In the genomic region with DNA sequence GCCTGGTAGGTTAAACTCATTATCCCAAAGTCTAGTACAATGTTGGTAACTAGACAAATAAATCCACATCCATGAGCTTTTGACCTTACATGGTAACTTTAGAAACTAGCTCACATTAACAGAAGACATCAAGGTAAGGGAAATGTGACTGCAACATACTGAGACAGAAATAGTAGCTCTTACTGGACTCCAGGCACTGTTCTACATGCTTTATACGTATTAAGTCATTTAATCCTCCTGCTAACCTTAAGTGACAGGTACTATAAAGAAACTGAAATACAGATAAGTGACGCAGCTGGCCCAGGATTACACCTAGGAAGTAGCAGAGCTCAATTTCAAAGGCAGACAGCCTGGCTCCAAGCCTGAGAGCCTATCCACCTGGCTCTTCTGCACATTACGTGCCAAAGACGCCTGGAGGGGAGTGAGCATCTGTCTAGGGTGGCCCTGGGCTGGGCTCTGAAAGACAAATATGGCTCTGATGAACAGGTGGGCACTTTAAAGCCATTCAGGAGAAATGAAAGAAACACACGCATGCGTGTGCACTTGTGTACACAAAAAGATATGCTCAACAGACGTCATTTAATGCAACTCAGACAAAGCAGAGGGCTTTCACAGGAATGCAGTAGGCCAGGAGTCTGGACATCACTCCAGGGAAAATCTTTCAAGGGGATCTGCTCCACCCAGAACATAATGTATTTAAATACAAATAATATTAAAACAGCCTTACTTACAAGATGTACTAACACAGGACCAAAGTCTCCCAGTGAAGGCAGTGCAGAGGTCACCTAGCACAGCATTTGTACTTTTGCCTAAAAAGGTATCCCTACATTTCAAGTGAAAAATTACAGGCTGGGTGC, we compare ENCODE assay signal across 8 cellular contexts. TPM values are rescaled to one million over a fixed set of nuclear protein-coding genes. Genes with fewer than 3 reads are reported as not detected.
DNase-seq lines count a peak whose midpoint lies in the region; FAIRE-seq and TF ChIP-seq lines count a peak whose summit lies in the region.

No MANE protein-coding gene starts in this region.

- no peak overlapping the region for H3K4me3 Mint-ChIP-seq in chondrocyte (ENCODE audit: unreplicated experiment)

- H3K4me2 ChIP-seq in Karpas-422 (ENCODE audit: low read depth, low read length, poor library complexity, severe bottlenecking): no peak overlapping the region

- H3K36me3 ChIP-seq in Karpas-422 (ENCODE audit: insufficient read depth, low read length) (peaks cover 10% of the 10 kb centered on the region; the same call in 1 of the 2 replicates), rectal smooth muscle tissue (ENCODE audit: control insufficient read depth, insufficient read depth, low read length) (peaks cover 7% of the 10 kb centered on the region)

- peak overlapping the region; percentile 49 for H3K27ac Mint-ChIP-seq in chondrocyte (ENCODE audit: unreplicated experiment)

- H3K4me1 Mint-ChIP-seq in chondrocyte (ENCODE audit: low read depth): peaks cover 65% of the 10 kb centered on the region

- H3K4me3 ChIP-seq in Karpas-422 (ENCODE audit: low read length) (no peak overlapping the region), rectal smooth muscle tissue (ENCODE audit: low read length) (no peak overlapping the region)

- H3K4me1 ChIP-seq in Karpas-422 (ENCODE audit: low read length): peaks cover 48% of the 10 kb centered on the region
- H3K4me1 ChIP-seq in rectal smooth muscle tissue (ENCODE audit: control insufficient read depth, insufficient read depth, low read length): peaks cover 7% of the 10 kb centered on the region

- no peaks in the 10 kb centered on the region for H3K27me3 Mint-ChIP-seq in chondrocyte (ENCODE audit: low read depth)

- H2AFZ ChIP-seq in Karpas-422 (ENCODE audit: low read length): no peak overlapping the region

- no peaks in the 10 kb centered on the region for H3K9me2 ChIP-seq in Karpas-422 (replicated peaks; ENCODE audit: insufficient read depth, low read length)

- H3K36me3 Mint-ChIP-seq in chondrocyte (ENCODE audit: low read depth): peaks cover 12% of the 10 kb centered on the region

- H4K20me1 ChIP-seq in Karpas-422 (ENCODE audit: insufficient read depth, low read depth, low read length): peaks cover 22% of the 10 kb centered on the region

- DNase-seq in Karpas-422: no peak
- DNase-seq in NCI-H2196 treated with DMSO at 0.1 percent for 48 hours (lab: John Stamatoyannopoulos, UW; ENCODE audit: unreplicated experiment): peak; percentile 97
- DNase-seq in chondrocyte (ENCODE audit: low spot score): peak; percentile 26
- no peak for DNase-seq in GOT3 (lab: John Stamatoyannopoulos, UW)
- DNase-seq in urothelium cell line (ENCODE audit: low spot score): no peak
- DNase-seq in RKO (ENCODE audit: low spot score): no peak
- no peak for DNase-seq in SW 1271 (lab: John Stamatoyannopoulos, UW)

- H3K27ac ChIP-seq in Karpas-422 (ENCODE audit: low read length) (peak overlapping the region; percentile 35; the same call in 1 of the 2 replicates), rectal smooth muscle tissue (ENCODE audit: low read depth, low read length) (peak overlapping the region; percentile 50)

- no peaks in the 10 kb centered on the region for H3K9me3 ChIP-seq in Karpas-422 (ENCODE audit: low read length)

- H3K79me2 ChIP-seq in Karpas-422 (ENCODE audit: low read length): peaks cover 91% of the 10 kb centered on the region

- no peak for TF ChIP-seq CTCF in chondrocyte (IDR thresholded peaks at IDR 0.05)

- H3K9me3 Mint-ChIP-seq in chondrocyte (ENCODE audit: low read depth): no peaks in the 10 kb centered on the region

- H3K9ac ChIP-seq in Karpas-422 (ENCODE audit: low read length) (no peak overlapping the region), rectal smooth muscle tissue (ENCODE audit: low read length) (no peak overlapping the region)

- FAIRE-seq in urothelium cell line (lab: Jason Lieb, UNC): no peak

- no peaks in the 10 kb centered on the region for H3K27me3 ChIP-seq in Karpas-422 (ENCODE audit: low read length)
- no peaks in the 10 kb centered on the region for H3K27me3 ChIP-seq in rectal smooth muscle tissue (ENCODE audit: control insufficient read depth, insufficient read depth, low read length)

RNA-seq across cellular contexts. Expression of gene ZC3H7A, which starts 4.4 kb away (rescaled TPM):
- 28.4 and 54.9 TPM in 2 replicates for total RNA-seq in Karpas-422 (2014; rRNA removed; shearing (Covaris generic); ENCODE audit: low replicate concordance)
- total RNA-seq in chondrocyte: 56.0 to 72.4 TPM (median 57.9 TPM) in 3 replicates

RNA-seq across cellular contexts. Expression of gene TXNDC11, which starts 50.0 kb away (rescaled TPM):
- 28.5 and 49.6 TPM in 2 replicates for total RNA-seq in Karpas-422 (2014; rRNA removed; shearing (Covaris generic); ENCODE audit: low replicate concordance)
- total RNA-seq in chondrocyte: 34.9 to 53.1 TPM (median 39.7 TPM) in 3 replicates

RNA-seq across cellular contexts. Expression of gene RSL1D1, which starts 58.7 kb away (rescaled TPM):
- 171 and 183 TPM in 2 replicates for total RNA-seq in Karpas-422 (2014; rRNA removed; shearing (Covaris generic); ENCODE audit: low replicate concordance)
- total RNA-seq in chondrocyte: 89.6 to 97.4 TPM (median 96.0 TPM) in 3 replicates

Comparison
In these comparisons a context has a peak if more than half of its experiments do, and no peak if none do; other contexts are left out.
1. DNase-seq: peak in NCI-H2196 treated with DMSO at 0.1 percent for 48 hours (single experiment) and chondrocyte (single experiment); none in Karpas-422 (single experiment), GOT3 (single experiment), urothelium cell line (single experiment), RKO (single experiment) and SW 1271 (0 of 2).